In genomic region chr15:30872341-30872748, GRCh38 we compare ENCODE assay signal across 15 cellular contexts. TPM values are rescaled to one million over a fixed set of nuclear protein-coding genes. Genes with fewer than 3 reads are reported as not detected.
A peak's percentile ranks its signal among the peaks of the same experiment; 100 is the strongest.
DNase-seq lines count a peak whose midpoint lies in the region; ATAC-seq and TF ChIP-seq lines count a peak whose summit lies in the region.
"Had no signal": no experiment of that assay in that cellular context is flagged by ENCODE, and none has a peak within 500 bp of the region (broad histone marks: within the 10 kb centered on the region; RNA-seq: fewer than 3 reads in every experiment).

No MANE protein-coding gene starts in this region.

- no peak overlapping the region for H3K4me3 ChIP-seq in SJCRH30
- H3K4me3 ChIP-seq: heart right ventricle, SK-N-MC, skin epidermis had no signal

- H3K36me3 Mint-ChIP-seq in activated CD4-positive, alpha-beta memory T cell treated with anti-CD3 and anti-CD28 coated beads for 36 hours = no peaks in the 10 kb centered on the region
- H3K36me3 Mint-ChIP-seq in activated CD4-positive, alpha-beta memory T cell treated with anti-CD3 and anti-CD28 coated beads, Interleukin-2, amount 10 ng/mL, durations not matched to agents 7 days and 5 days (ENCODE audit: low read depth) = no peaks in the 10 kb centered on the region

- H3K27ac ChIP-seq in SJCRH30 = no peak overlapping the region
- no peak overlapping the region for H3K27ac ChIP-seq in foreskin keratinocyte
- H3K27ac ChIP-seq: heart right ventricle, SK-N-MC, skin epidermis had no signal

- DNase-seq in activated CD4-positive, alpha-beta memory T cell treated with anti-CD3 and anti-CD28 coated beads for 36 hours = peak; percentile 12
- DNase-seq in activated CD4-positive, alpha-beta memory T cell treated with anti-CD3 and anti-CD28 coated beads, Interleukin-2, amount 10 ng/mL, durations not matched to agents 7 days and 5 days = no peak
- DNase-seq in HCEC 1CT = peak; percentile 93
- DNase-seq in SJCRH30 = peak; percentile 17 to 38
- no peak for DNase-seq in foreskin keratinocyte
- DNase-seq in HK-2 (ENCODE audit: unreplicated experiment) = no peak
- DNase-seq: activated CD8-positive, alpha-beta memory T cell treated with anti-CD3 and anti-CD28 coated beads, Interleukin-2, amount 10 ng/mL, durations not matched to agents 7 days and 5 days; BE2C; heart right ventricle; Karpas-422; NCI-H2029 had no signal

- H3K9me3 Mint-ChIP-seq in activated CD4-positive, alpha-beta memory T cell treated with anti-CD3 and anti-CD28 coated beads for 36 hours = no peaks in the 10 kb centered on the region
- H3K9me3 Mint-ChIP-seq in activated CD4-positive, alpha-beta memory T cell treated with anti-CD3 and anti-CD28 coated beads, Interleukin-2, amount 10 ng/mL, durations not matched to agents 7 days and 5 days = no peaks in the 10 kb centered on the region

- POLR2A ChIA-PET in activated CD4-positive, alpha-beta memory T cell treated with anti-CD3 and anti-CD28 coated beads for 36 hours (lab: Charles Lee) = no interaction called here
- POLR2A ChIA-PET in activated CD4-positive, alpha-beta memory T cell treated with anti-CD3 and anti-CD28 coated beads, Interleukin-2, amount 10 ng/mL, durations not matched to agents 7 days and 5 days (lab: Charles Lee) = no interaction called here

- H3K36me3 ChIP-seq in SJCRH30 = no peaks in the 10 kb centered on the region
- H3K36me3 ChIP-seq: BE2C, heart right ventricle had no signal

- H3K27me3 ChIP-seq in SJCRH30 (no peaks in the 10 kb centered on the region), foreskin keratinocyte (peaks cover 7% of the 10 kb centered on the region)
- H3K27me3 ChIP-seq: BE2C, heart right ventricle had no signal

- CTCF ChIA-PET in activated CD4-positive, alpha-beta memory T cell treated with anti-CD3 and anti-CD28 coated beads for 36 hours (lab: Charles Lee) = no interaction called here
- CTCF ChIA-PET in activated CD4-positive, alpha-beta memory T cell treated with anti-CD3 and anti-CD28 coated beads, Interleukin-2, amount 10 ng/mL, durations not matched to agents 7 days and 5 days (lab: Charles Lee) = interaction anchor here (0.5 kb wide), 1 partner anchor 1920 kb away, joined by 5 read pairs; no protein-coding TSS in a partner anchor

- no peak for TF ChIP-seq CTCF in foreskin keratinocyte (conservative IDR thresholded peaks at IDR 0.05)

- intact Hi-C loops in activated CD4-positive, alpha-beta memory T cell treated with anti-CD3 and anti-CD28 coated beads for 36 hours (cut with micrococcal nuclease) = no loop called here

- no peak overlapping the region for H3K27ac Mint-ChIP-seq in activated CD4-positive, alpha-beta memory T cell treated with anti-CD3 and anti-CD28 coated beads for 36 hours
- H3K27ac Mint-ChIP-seq in activated CD4-positive, alpha-beta memory T cell treated with anti-CD3 and anti-CD28 coated beads, Interleukin-2, amount 10 ng/mL, durations not matched to agents 7 days and 5 days = no peak overlapping the region
- H3K27ac Mint-ChIP-seq: activated CD8-positive, alpha-beta memory T cell treated with anti-CD3 and anti-CD28 coated beads, Interleukin-2, amount 10 ng/mL, durations not matched to agents 7 days and 5 days had no signal

- H3K4me1 ChIP-seq in SJCRH30 = 0 out of 2 replicates have a peak, but pooled peaks cover 4% of the 10 kb centered on the region
- H3K4me1 ChIP-seq in foreskin keratinocyte = no peaks in the 10 kb centered on the region
- H3K4me1 ChIP-seq: BE2C, heart right ventricle had no signal

- H3K4me3 Mint-ChIP-seq in activated CD4-positive, alpha-beta memory T cell treated with anti-CD3 and anti-CD28 coated beads for 36 hours = no peak overlapping the region
- H3K4me3 Mint-ChIP-seq in activated CD4-positive, alpha-beta memory T cell treated with anti-CD3 and anti-CD28 coated beads, Interleukin-2, amount 10 ng/mL, durations not matched to agents 7 days and 5 days = no peak overlapping the region
- H3K4me3 Mint-ChIP-seq: activated CD8-positive, alpha-beta memory T cell treated with anti-CD3 and anti-CD28 coated beads, Interleukin-2, amount 10 ng/mL, durations not matched to agents 7 days and 5 days had no signal

- H3K9me3 ChIP-seq in SJCRH30 (replicated peaks) = no peaks in the 10 kb centered on the region
- H3K9me3 ChIP-seq: BE2C, heart right ventricle had no signal

- ATAC-seq in foreskin keratinocyte (peak; percentile 20), HG02884 (IDR thresholded peaks at IDR 0.05; ENCODE audit: unreplicated experiment) (no peak), HG02798 (IDR thresholded peaks at IDR 0.05; ENCODE audit: poor library complexity, unreplicated experiment) (no peak)
- ATAC-seq: activated CD8-positive, alpha-beta memory T cell treated with anti-CD3 and anti-CD28 coated beads, Interleukin-2, amount 10 ng/mL, durations not matched to agents 7 days and 5 days; heart right ventricle had no signal

- peaks cover 2% of the 10 kb centered on the region for H3K4me1 Mint-ChIP-seq in activated CD4-positive, alpha-beta memory T cell treated with anti-CD3 and anti-CD28 coated beads for 36 hours (ENCODE audit: low read depth)
- H3K4me1 Mint-ChIP-seq in activated CD4-positive, alpha-beta memory T cell treated with anti-CD3 and anti-CD28 coated beads, Interleukin-2, amount 10 ng/mL, durations not matched to agents 7 days and 5 days = no peaks in the 10 kb centered on the region
- H3K4me1 Mint-ChIP-seq: activated CD8-positive, alpha-beta memory T cell treated with anti-CD3 and anti-CD28 coated beads, Interleukin-2, amount 10 ng/mL, durations not matched to agents 7 days and 5 days had no signal

- H3K27me3 Mint-ChIP-seq in activated CD4-positive, alpha-beta memory T cell treated with anti-CD3 and anti-CD28 coated beads for 36 hours = no peaks in the 10 kb centered on the region
- peaks cover 2% of the 10 kb centered on the region for H3K27me3 Mint-ChIP-seq in activated CD4-positive, alpha-beta memory T cell treated with anti-CD3 and anti-CD28 coated beads, Interleukin-2, amount 10 ng/mL, durations not matched to agents 7 days and 5 days
- H3K27me3 Mint-ChIP-seq: activated CD8-positive, alpha-beta memory T cell treated with anti-CD3 and anti-CD28 coated beads, Interleukin-2, amount 10 ng/mL, durations not matched to agents 7 days and 5 days had no signal

RNA-seq across cellular contexts. Expression of gene FAN1, which starts 31.4 kb away (rescaled TPM):
- 10 to 100 TPM; 12.6 to 15.0 TPM for total RNA-seq in activated CD4-positive, alpha-beta memory T cell treated with anti-CD3 and anti-CD28 coated beads for 36 hours
- total RNA-seq in activated CD4-positive, alpha-beta memory T cell treated with anti-CD3 and anti-CD28 coated beads, Interleukin-2, amount 10 ng/mL, durations not matched to agents 7 days and 5 days = 10 to 100 TPM; 10.1 to 10.4 TPM
- 21.5 TPM in 2 replicates for total RNA-seq in SJCRH30 (2014; rRNA removed; shearing (Covaris generic))
- 20.5 and 21.6 TPM in 2 replicates for total RNA-seq in foreskin keratinocyte
- polyA plus RNA-seq in foreskin keratinocyte = 7.2 and 8.1 TPM in 2 replicates

Comparison
In these comparisons a context has a peak if more than half of its experiments do, and no peak if none do; other contexts are left out.
1. DNase-seq: peak in activated CD4-positive, alpha-beta memory T cell treated with anti-CD3 and anti-CD28 coated beads for 36 hours (single experiment), HCEC 1CT (single experiment) and SJCRH30 (2 of 2); none in activated CD4-positive, alpha-beta memory T cell treated with anti-CD3 and anti-CD28 coated beads, Interleukin-2, amount 10 ng/mL, durations not matched to agents 7 days and 5 days (single experiment), foreskin keratinocyte (0 of 2) and HK-2 (single experiment).